8 cellular contexts compared by ENCODE assay signal in genomic region chr19:12783849-12784393, GRCh38. TPM values are rescaled to one million over a fixed set of nuclear protein-coding genes. Genes with fewer than 3 reads are reported as not detected.
DNase-seq lines count a peak whose midpoint lies in the region; ATAC-seq lines count a peak whose summit lies in the region.

No MANE protein-coding gene starts in this region.

- peaks cover 39% of the 10 kb centered on the region for H3K4me1 Mint-ChIP-seq in activated CD8-positive, alpha-beta memory T cell treated with anti-CD3 and anti-CD28 coated beads, Interleukin-2, amount 10 ng/mL, durations not matched to agents 7 days and 5 days

- no peaks in the 10 kb centered on the region for H3K9me3 Mint-ChIP-seq in activated CD8-positive, alpha-beta memory T cell treated with anti-CD3 and anti-CD28 coated beads, Interleukin-2, amount 10 ng/mL, durations not matched to agents 7 days and 5 days (ENCODE audit: low read depth)

- intact Hi-C loops in right cardiac atrium (cut with DNase I): no loop called here

- H3K36me3 ChIP-seq in H7 (replicated peaks; ENCODE audit: control insufficient read depth, insufficient read depth, low read length) (no peaks in the 10 kb centered on the region), skeletal muscle tissue (ENCODE audit: control insufficient read depth in 3 of 3, insufficient read depth in 3 of 3, low read length in 3 of 3) (no peaks in the 10 kb centered on the region)

- H3K4me3 ChIP-seq in H7 (ENCODE audit: insufficient read depth, low read depth, low read length) (no peak overlapping the region), right cardiac atrium (ENCODE audit: low read length) (no peak overlapping the region), skeletal muscle tissue (ENCODE audit: low read length in 3 of 3) (no peak overlapping the region)

- H3K27me3 ChIP-seq in H7 (ENCODE audit: control insufficient read depth, insufficient read depth, low read length) (no peaks in the 10 kb centered on the region), right cardiac atrium (ENCODE audit: control insufficient read depth, insufficient read depth) (no peaks in the 10 kb centered on the region), skeletal muscle tissue (ENCODE audit: control insufficient read depth in 3 of 3, insufficient read depth in 3 of 3, low read length in 3 of 3) (no peaks in the 10 kb centered on the region)

- no peaks in the 10 kb centered on the region for H3K27me3 Mint-ChIP-seq in activated CD8-positive, alpha-beta memory T cell treated with anti-CD3 and anti-CD28 coated beads, Interleukin-2, amount 10 ng/mL, durations not matched to agents 7 days and 5 days

- peaks cover under 1% of the 10 kb centered on the region for H3K36me3 Mint-ChIP-seq in activated CD8-positive, alpha-beta memory T cell treated with anti-CD3 and anti-CD28 coated beads, Interleukin-2, amount 10 ng/mL, durations not matched to agents 7 days and 5 days

- CTCF ChIA-PET in activated CD8-positive, alpha-beta memory T cell treated with anti-CD3 and anti-CD28 coated beads, Interleukin-2, amount 10 ng/mL, durations not matched to agents 7 days and 5 days (lab: Charles Lee): interaction anchor here (30.0 kb wide), 1 partner anchor 15 kb away, joined by 1017 read pairs; the partner anchor contains the start of genes JUNB, PRDX2, RNASEH2A and THSD8

- peak overlapping the region; percentile 67 for H3K4me3 Mint-ChIP-seq in activated CD8-positive, alpha-beta memory T cell treated with anti-CD3 and anti-CD28 coated beads, Interleukin-2, amount 10 ng/mL, durations not matched to agents 7 days and 5 days

- H3K4me1 ChIP-seq in right cardiac atrium (ENCODE audit: control insufficient read depth, insufficient read depth, low read length): peaks cover 5% of the 10 kb centered on the region
- H3K4me1 ChIP-seq in skeletal muscle tissue (ENCODE audit: control insufficient read depth in 3 of 3, insufficient read depth in 3 of 3, low read length in 3 of 3): peaks cover 55 to 68% (median 64%) of the 10 kb centered on the region in 3 donors

- 16% methylated on average over 19 of the region's 19 CpGs for WGBS in right cardiac atrium

- no peak for ATAC-seq in activated CD8-positive, alpha-beta memory T cell treated with anti-CD3 and anti-CD28 coated beads, Interleukin-2, amount 10 ng/mL, durations not matched to agents 7 days and 5 days
- peak; percentile 10 to 38 for ATAC-seq in right cardiac atrium
- no peak for ATAC-seq in HG03175 (IDR thresholded peaks at IDR 0.05; ENCODE audit: unreplicated experiment)

- H3K27ac ChIP-seq in right cardiac atrium (ENCODE audit: low read length) (peak overlapping the region; percentile 95), skeletal muscle tissue (ENCODE audit: low read depth, low read length) (peak overlapping the region; percentile 99)

- H3K27ac Mint-ChIP-seq in activated CD8-positive, alpha-beta memory T cell treated with anti-CD3 and anti-CD28 coated beads, Interleukin-2, amount 10 ng/mL, durations not matched to agents 7 days and 5 days: no peak overlapping the region

- peak overlapping the region in 2 of 3 donors; percentile 3 to 66 for H3K9ac ChIP-seq in skeletal muscle tissue (ENCODE audit: low read depth in 1 of 3, low read length in 3 of 3)

- H3K9me3 ChIP-seq in right cardiac atrium (ENCODE audit: control insufficient read depth, low read length): no peaks in the 10 kb centered on the region
- H3K9me3 ChIP-seq in skeletal muscle tissue (ENCODE audit: control insufficient read depth in 3 of 3, low read length in 3 of 3): no peaks in the 10 kb centered on the region

- DNase-seq in H7: peak; percentile 59
- DNase-seq in activated CD8-positive, alpha-beta memory T cell treated with anti-CD3 and anti-CD28 coated beads, Interleukin-2, amount 10 ng/mL, durations not matched to agents 7 days and 5 days: peak; percentile 65
- peak; percentile 76 to 88 (median 87) for DNase-seq in right cardiac atrium
- DNase-seq in NCI-H510A (lab: John Stamatoyannopoulos, UW): no peak
- no peak for DNase-seq in GF-D8 (lab: John Stamatoyannopoulos, UW)
- DNase-seq in NCI-H345 treated with DMSO at 0.1 percent for 48 hours (lab: John Stamatoyannopoulos, UW; ENCODE audit: unreplicated experiment): no peak

RNA-seq across cellular contexts. Expression of gene JUNB, which starts 7.4 kb away (rescaled TPM):
- total RNA-seq in H7 (2014; rRNA removed; shearing (Covaris generic)): 10.0 and 22.6 TPM in 2 replicates
- total RNA-seq in activated CD8-positive, alpha-beta memory T cell treated with anti-CD3 and anti-CD28 coated beads, Interleukin-2, amount 10 ng/mL, durations not matched to agents 7 days and 5 days: 100 to 1,000 TPM; 142 to 191 TPM
- 100 to 1,000 TPM in 1 of 4 donors, 10 to 100 TPM in 3; 29.9 to 209 (median 51.9) TPM for total RNA-seq in right cardiac atrium
- polyA plus RNA-seq in right cardiac atrium: 156 TPM
- total RNA-seq in skeletal muscle tissue: 31.3 TPM

RNA-seq across cellular contexts. Expression of gene HOOK2, which starts 8.6 kb away (rescaled TPM):
- total RNA-seq in H7 (2014; rRNA removed; shearing (Covaris generic)): 15.4 and 30.4 TPM in 2 replicates
- total RNA-seq in activated CD8-positive, alpha-beta memory T cell treated with anti-CD3 and anti-CD28 coated beads, Interleukin-2, amount 10 ng/mL, durations not matched to agents 7 days and 5 days: 10 to 100 TPM; 16.6 to 18.2 TPM
- total RNA-seq in right cardiac atrium (10 to 100 TPM in 2 of 4 donors, 1 to 10 TPM in 2; 9.3 to 22.9 (median 13.4) TPM), skeletal muscle tissue (13.6 TPM)
- polyA plus RNA-seq in right cardiac atrium: 18.0 TPM

RNA-seq across cellular contexts. Expression of gene PRDX2, which starts 17.7 kb away (rescaled TPM):
- total RNA-seq in H7 (2014; rRNA removed; shearing (Covaris generic)): 508 and 571 TPM in 2 replicates
- total RNA-seq in activated CD8-positive, alpha-beta memory T cell treated with anti-CD3 and anti-CD28 coated beads, Interleukin-2, amount 10 ng/mL, durations not matched to agents 7 days and 5 days: 100 to 1,000 TPM; 168 to 218 TPM
- 100 to 1,000 TPM; 595 to 772 (median 666) TPM for total RNA-seq in right cardiac atrium
- 834 TPM for polyA plus RNA-seq in right cardiac atrium
- 207 TPM for total RNA-seq in skeletal muscle tissue

RNA-seq across cellular contexts. Expression of gene THSD8, which starts 17.9 kb away (rescaled TPM):
- not detected in 2 replicates for total RNA-seq in H7 (2014; rRNA removed; shearing (Covaris generic))
- total RNA-seq in activated CD8-positive, alpha-beta memory T cell treated with anti-CD3 and anti-CD28 coated beads, Interleukin-2, amount 10 ng/mL, durations not matched to agents 7 days and 5 days: 10 to 100 TPM; 27.9 to 29.8 TPM
- total RNA-seq in right cardiac atrium: 1 to 10 TPM; 2.2 to 3.6 (median 3.0) TPM
- polyA plus RNA-seq in right cardiac atrium: 2.5 TPM
- not detected for total RNA-seq in skeletal muscle tissue

RNA-seq across cellular contexts. Expression of gene RNASEH2A, which starts 22.5 kb away (rescaled TPM):
- total RNA-seq in H7 (2014; rRNA removed; shearing (Covaris generic)): 85.4 and 104 TPM in 2 replicates
- 10 to 100 TPM; 53.4 to 58.8 TPM for total RNA-seq in activated CD8-positive, alpha-beta memory T cell treated with anti-CD3 and anti-CD28 coated beads, Interleukin-2, amount 10 ng/mL, durations not matched to agents 7 days and 5 days
- total RNA-seq in right cardiac atrium (1 to 10 TPM; 2.6 to 4.6 (median 3.7) TPM), skeletal muscle tissue (5.7 TPM)
- polyA plus RNA-seq in right cardiac atrium: 3.5 TPM

Comparison
In these comparisons a context has a peak if more than half of its experiments do, and no peak if none do; other contexts are left out.
1. DNase-seq: peak in H7 (single experiment), activated CD8-positive, alpha-beta memory T cell treated with anti-CD3 and anti-CD28 coated beads, Interleukin-2, amount 10 ng/mL, durations not matched to agents 7 days and 5 days (single experiment) and right cardiac atrium (3 of 3); none in NCI-H510A (single experiment), GF-D8 (single experiment) and NCI-H345 treated with DMSO at 0.1 percent for 48 hours (single experiment).
2. ATAC-seq: peak in right cardiac atrium (2 of 2); none in activated CD8-positive, alpha-beta memory T cell treated with anti-CD3 and anti-CD28 coated beads, Interleukin-2, amount 10 ng/mL, durations not matched to agents 7 days and 5 days (single experiment) and HG03175 (single experiment).